Comparison of ENCODE assay signal across 19 cellular contexts in genomic region chr3:59273976-59274375, GRCh38.
DNase-seq lines count a peak whose midpoint lies in the region; ATAC-seq, FAIRE-seq and TF ChIP-seq lines count a peak whose summit lies in the region.
"Had no signal": no experiment of that assay in that cellular context is flagged by ENCODE, and none has a peak within 500 bp of the region (broad histone marks: within the 10 kb centered on the region; RNA-seq: fewer than 3 reads in every experiment).

No MANE protein-coding gene starts in this region.

- no peaks in the 10 kb centered on the region for H3K9me1 ChIP-seq in keratinocyte (ENCODE audit: control insufficient read depth, extremely low read depth, insufficient read depth, low read length)

- H3K79me2 ChIP-seq in keratinocyte (ENCODE audit: control insufficient read depth, insufficient read depth, low read length) = no peaks in the 10 kb centered on the region

- intact Hi-C loops in lower lobe of right lung (cut with DNase I) = no loop called here

- no peak overlapping the region for H3K4me2 ChIP-seq in keratinocyte (ENCODE audit: control insufficient read depth, extremely low read depth, insufficient read depth, low read depth, low read length)

- H2AFZ ChIP-seq in keratinocyte (ENCODE audit: control insufficient read depth, low read length) = peak overlapping the region; percentile 28

- DNase-seq in AG10803 (ENCODE audit: low read depth) (peak; percentile 83), GM04504 (ENCODE audit: low read depth) (peak; percentile 45), bronchial epithelial cell (ENCODE audit: low read depth) (peak; percentile 71), keratinocyte (ENCODE audit: low read depth, low spot score) (no peak), lower lobe of right lung (no peak)
- DNase-seq: Karpas-422, NCI-H1417, NCI-H2081, NCI-H2227 treated with DMSO at 0.1 percent for 48 hours, NCI-H526, OCI-M1, T-cell had no signal

- no peaks in the 10 kb centered on the region for H3K27me3 ChIP-seq in bronchial epithelial cell (ENCODE audit: control insufficient read depth, insufficient read depth, low read length)
- no peaks in the 10 kb centered on the region for H3K27me3 ChIP-seq in keratinocyte (ENCODE audit: control insufficient read depth, extremely low read depth, insufficient read depth, low read length)
- H3K27me3 ChIP-seq in lower lobe of right lung (ENCODE audit: low read depth) = no peaks in the 10 kb centered on the region

- no peak overlapping the region for H3K4me3 ChIP-seq in AG10803 (ENCODE audit: low read length)
- H3K4me3 ChIP-seq in bronchial epithelial cell (ENCODE audit: low read depth, low read length) = no peak overlapping the region
- H3K4me3 ChIP-seq in keratinocyte (ENCODE audit: control insufficient read depth in 2 of 3, extremely low read depth in 1 of 3, insufficient read depth in 2 of 3, low read depth in 1 of 3, low read length in 3 of 3) = no peak overlapping the region
- no peak overlapping the region for H3K4me3 ChIP-seq in lower lobe of right lung

- FAIRE-seq in bronchial epithelial cell (lab: Jason Lieb, UNC) = no peak
- FAIRE-seq in keratinocyte (lab: Jason Lieb, UNC) = no peak
- FAIRE-seq: GM12892, H54 had no signal

- H3K27ac ChIP-seq in keratinocyte (ENCODE audit: control insufficient read depth, insufficient read depth, low read length) (no peak overlapping the region), lower lobe of right lung (no peak overlapping the region)
- H3K27ac ChIP-seq: C4-2B, RWPE1 had no signal

- TF ChIP-seq CTCF in AG10803 (conservative IDR thresholded peaks at IDR 0.05; ENCODE audit: low read length) (no peak), bronchial epithelial cell (IDR thresholded peaks at IDR 0.05; ENCODE audit: insufficient read depth, low read length, severe bottlenecking) (no peak), keratinocyte (optimal IDR thresholded peaks at IDR 0.05 in 1 of 3, IDR thresholded peaks at IDR 0.05 in 1 of 3, conservative IDR thresholded peaks at IDR 0.05 in 1 of 3; ENCODE audit: extremely low read depth in 1 of 3, insufficient read depth in 2 of 3, low read length in 3 of 3) (no peak), lower lobe of right lung (IDR thresholded peaks at IDR 0.05) (no peak)

- dilution Hi-C loops in keratinocyte (cut with MboI; ENCODE audit: extremely low pct_ligation_motif_present, low sequenced_read_pairs) = no loop called here

- H3K4me1 ChIP-seq in keratinocyte (ENCODE audit: control insufficient read depth, extremely low read depth, insufficient read depth, low read length) (no peaks in the 10 kb centered on the region), lower lobe of right lung (no peaks in the 10 kb centered on the region)

- H3K9ac ChIP-seq in keratinocyte (ENCODE audit: control insufficient read depth, extremely low read depth, insufficient read depth, low read length) = no peak overlapping the region

- ATAC-seq in GM18873 (IDR thresholded peaks at IDR 0.05; ENCODE audit: low FRiP score, unreplicated experiment) (no peak), HG02938 (IDR thresholded peaks at IDR 0.05; ENCODE audit: unreplicated experiment) (no peak), GM21423 (IDR thresholded peaks at IDR 0.05; ENCODE audit: unreplicated experiment) (no peak), lower lobe of right lung (no peak)
- ATAC-seq: T-cell had no signal

- no peaks in the 10 kb centered on the region for H3K9me3 ChIP-seq in keratinocyte (ENCODE audit: control insufficient read depth, low read depth, low read length)
- no peaks in the 10 kb centered on the region for H3K9me3 ChIP-seq in lower lobe of right lung

- H3K36me3 ChIP-seq in bronchial epithelial cell (ENCODE audit: control insufficient read depth, insufficient read depth, low read length) (no peaks in the 10 kb centered on the region), keratinocyte (ENCODE audit: control insufficient read depth in 2 of 2, extremely low read depth in 1 of 2, insufficient read depth in 2 of 2, low read length in 2 of 2) (no peaks in the 10 kb centered on the region), lower lobe of right lung (no peaks in the 10 kb centered on the region)

- H4K20me1 ChIP-seq in keratinocyte (ENCODE audit: control insufficient read depth, extremely low read depth, insufficient read depth, low read length) = no peaks in the 10 kb centered on the region

Comparison
In these comparisons a context has a peak if more than half of its experiments do, and no peak if none do; other contexts are left out.
1. DNase-seq: peak in AG10803 (single experiment), GM04504 (single experiment) and bronchial epithelial cell (single experiment); none in keratinocyte (single experiment) and lower lobe of right lung (single experiment).